ENCODE assay signal across 20 cellular contexts in the genomic region with DNA sequence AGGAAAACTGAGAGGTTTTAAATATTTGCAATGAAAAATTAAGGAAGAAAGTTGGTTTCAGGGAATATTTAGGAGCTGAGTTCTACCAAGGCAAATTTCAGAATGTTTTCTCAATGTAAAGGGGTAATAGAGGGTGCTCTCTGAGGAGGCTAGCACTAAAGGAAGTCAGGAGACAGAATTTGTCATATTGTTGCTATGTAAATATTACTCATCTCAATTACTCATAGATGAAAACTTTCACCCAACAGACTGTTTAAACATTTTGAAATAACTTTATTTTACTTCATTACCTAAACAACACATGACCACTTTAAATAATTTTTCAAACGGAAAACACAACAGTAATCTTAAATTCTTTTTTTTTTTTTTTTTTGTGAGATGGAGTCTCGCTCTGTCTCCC.
DNase-seq lines count a peak whose midpoint lies in the region; ATAC-seq and TF ChIP-seq lines count a peak whose summit lies in the region.
"Had no signal": no experiment of that assay in that cellular context is flagged by ENCODE, and none has a peak within 500 bp of the region (broad histone marks: within the 10 kb centered on the region; RNA-seq: fewer than 3 reads in every experiment).

No MANE protein-coding gene starts in this region.

- no peak overlapping the region for H3K4me3 Mint-ChIP-seq in chondrocyte (ENCODE audit: unreplicated experiment)
- H3K4me3 Mint-ChIP-seq: activated CD4-positive, alpha-beta T cell treated with anti-CD3 and anti-CD28 coated beads, Interleukin-2, amount 10 ng/mL, durations not matched to agents 7 days and 5 days; activated T-cell treated with anti-CD3 and anti-CD28 coated beads, Interleukin-2, amount 50 U/mL, for 72 hours; GM23338; T-helper 2 cell treated with Interferon-gamma antibody and Interleukin-4, amounts not matched to agents 5 μg/mL and 100 μg/mL, for 36 hours had no signal

- DNase-seq in AG10803 (ENCODE audit: low read depth) (peak; percentile 3), M059J (ENCODE audit: low read depth) (peak; percentile 19), chondrocyte (ENCODE audit: low spot score) (no peak), left lung (no peak), epidermal melanocyte (ENCODE audit: insufficient read length, low spot score) (no peak), NCI-H774 (lab: John Stamatoyannopoulos, UW) (no peak), NCI-H1436 treated with DMSO at 0.1 percent for 48 hours (lab: John Stamatoyannopoulos, UW) (no peak)
- DNase-seq: activated CD4-positive, alpha-beta T cell treated with anti-CD3 and anti-CD28 coated beads, Interleukin-2, amount 10 ng/mL, durations not matched to agents 7 days and 5 days; activated T-cell treated with anti-CD3 and anti-CD28 coated beads, Interleukin-2, amount 50 U/mL, for 72 hours; MM.1S; NCI-H2081; NCI-H82; Right ventricle myocardium superior; stimulated activated CD4-positive, alpha-beta T cell treated with anti-CD3 and anti-CD28 coated beads, Interleukin-4, amount 100 ng/mL, for 24 hours; tibial artery had no signal

- ATAC-seq in left lung (peak; percentile 30), GM18873 (IDR thresholded peaks at IDR 0.05; ENCODE audit: low FRiP score, unreplicated experiment) (no peak)
- ATAC-seq: activated T-cell treated with anti-CD3 and anti-CD28 coated beads, Interleukin-2, amount 50 U/mL, for 72 hours; GM23338 had no signal

- H3K27ac ChIP-seq in left lung: no peak overlapping the region
- H3K27ac ChIP-seq: right atrium auricular region, tibial artery had no signal

- H3K27me3 ChIP-seq in left lung: no peaks in the 10 kb centered on the region
- H3K27me3 ChIP-seq: right atrium auricular region, tibial artery had no signal

- H3K9me3 Mint-ChIP-seq in chondrocyte (ENCODE audit: low read depth): peaks cover 8% of the 10 kb centered on the region
- H3K9me3 Mint-ChIP-seq: activated CD4-positive, alpha-beta T cell treated with anti-CD3 and anti-CD28 coated beads, Interleukin-2, amount 10 ng/mL, durations not matched to agents 7 days and 5 days; GM23338 had no signal

- H3K9me3 ChIP-seq in left lung: peaks cover 0 to 7% of the 10 kb centered on the region in 2 donors
- H3K9me3 ChIP-seq: tibial artery had no signal

- no peaks in the 10 kb centered on the region for H3K36me3 ChIP-seq in left lung
- H3K36me3 ChIP-seq: right atrium auricular region, tibial artery had no signal

- H3K4me3 ChIP-seq in AG10803 (ENCODE audit: low read length): no peak overlapping the region
- no peak overlapping the region for H3K4me3 ChIP-seq in left lung
- H3K4me3 ChIP-seq: GM23338, lung, right atrium auricular region, tibial artery had no signal

- TF ChIP-seq CTCF in AG10803 (conservative IDR thresholded peaks at IDR 0.05; ENCODE audit: low read length) (no peak), chondrocyte (IDR thresholded peaks at IDR 0.05) (no peak), left lung (IDR thresholded peaks at IDR 0.05) (no peak)

- no peaks in the 10 kb centered on the region for H3K36me3 Mint-ChIP-seq in chondrocyte (ENCODE audit: low read depth)

- no peaks in the 10 kb centered on the region for H3K27me3 Mint-ChIP-seq in chondrocyte (ENCODE audit: low read depth)
- H3K27me3 Mint-ChIP-seq: activated CD4-positive, alpha-beta T cell treated with anti-CD3 and anti-CD28 coated beads, Interleukin-2, amount 10 ng/mL, durations not matched to agents 7 days and 5 days had no signal

- H3K4me1 ChIP-seq in left lung: no peaks in the 10 kb centered on the region
- H3K4me1 ChIP-seq: right atrium auricular region, tibial artery had no signal

- H3K4me1 Mint-ChIP-seq in chondrocyte (ENCODE audit: low read depth): peaks cover 25% of the 10 kb centered on the region
- H3K4me1 Mint-ChIP-seq: activated CD4-positive, alpha-beta T cell treated with anti-CD3 and anti-CD28 coated beads, Interleukin-2, amount 10 ng/mL, durations not matched to agents 7 days and 5 days had no signal

- H3K27ac Mint-ChIP-seq in chondrocyte (ENCODE audit: unreplicated experiment): peak overlapping the region; percentile 88
- H3K27ac Mint-ChIP-seq: activated CD4-positive, alpha-beta T cell treated with anti-CD3 and anti-CD28 coated beads, Interleukin-2, amount 10 ng/mL, durations not matched to agents 7 days and 5 days; activated T-cell treated with anti-CD3 and anti-CD28 coated beads, Interleukin-2, amount 50 U/mL, for 72 hours; GM23338; T-helper 2 cell treated with Interferon-gamma antibody and Interleukin-4, amounts not matched to agents 5 μg/mL and 100 μg/mL, for 36 hours had no signal

- intact Hi-C loops in left lung (cut with DNase I): no loop called here

Comparison
In these comparisons a context has a peak if more than half of its experiments do, and no peak if none do; other contexts are left out.
1. DNase-seq: peak in AG10803 (single experiment) and M059J (single experiment); none in chondrocyte (single experiment), left lung (0 of 2), epidermal melanocyte (single experiment), NCI-H774 (single experiment) and NCI-H1436 treated with DMSO at 0.1 percent for 48 hours (single experiment).